ENCODE assay signal across 2 cellular contexts in the genomic region with DNA sequence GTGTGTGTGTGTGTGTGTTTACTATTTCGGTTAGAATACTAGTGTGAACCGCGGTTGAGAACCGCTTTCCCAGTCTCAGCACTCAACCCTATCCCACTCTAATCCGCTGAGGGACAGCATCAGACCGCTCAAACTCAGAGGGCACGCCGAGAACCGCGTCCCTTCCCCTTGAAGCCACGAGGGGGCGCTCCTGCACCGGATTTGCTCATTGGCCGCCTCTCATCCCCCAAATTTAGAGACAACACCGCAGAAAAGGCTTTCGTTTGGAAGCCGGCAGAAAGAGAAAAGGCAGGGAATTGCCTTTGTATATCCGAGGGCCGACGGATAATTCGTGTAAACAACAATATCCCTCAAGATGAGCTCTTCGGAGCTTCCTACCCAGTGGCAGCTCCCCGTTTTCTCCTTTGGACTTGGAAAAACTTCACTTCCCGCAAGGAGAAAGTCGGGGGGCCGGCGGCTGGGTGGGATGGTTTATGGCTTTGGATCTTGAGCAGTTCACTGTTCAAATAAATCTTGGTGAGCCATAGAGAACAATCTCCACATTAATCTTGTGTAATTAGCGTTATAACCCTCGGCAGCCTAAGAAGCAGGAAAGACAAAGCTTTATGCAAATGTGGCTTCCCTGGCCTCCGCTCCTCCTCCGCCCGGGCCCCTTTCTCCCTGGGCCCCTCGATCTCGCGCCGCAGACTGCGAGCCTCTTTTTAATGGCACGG.
TF ChIP-seq lines count a peak whose summit lies in the region.

No MANE protein-coding gene starts in this region.

TF ChIP-seq in IMR-90, 13 proteins besides CTCF, POLR2A, EP300 and RAD21 (continued from another document):
- TF ChIP-seq, protein P1, sequence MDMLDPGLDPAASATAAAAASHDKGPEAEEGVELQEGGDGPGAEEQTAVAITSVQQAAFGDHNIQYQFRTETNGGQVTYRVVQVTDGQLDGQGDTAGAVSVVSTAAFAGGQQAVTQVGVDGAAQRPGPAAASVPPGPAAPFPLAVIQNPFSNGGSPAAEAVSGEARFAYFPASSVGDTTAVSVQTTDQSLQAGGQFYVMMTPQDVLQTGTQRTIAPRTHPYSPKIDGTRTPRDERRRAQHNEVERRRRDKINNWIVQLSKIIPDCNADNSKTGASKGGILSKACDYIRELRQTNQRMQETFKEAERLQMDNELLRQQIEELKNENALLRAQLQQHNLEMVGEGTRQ (IDR thresholded peaks at IDR 0.05; ENCODE audit: low read depth, low read length), result no peak

TF ChIP-seq in neural cell, 6 proteins besides CTCF, POLR2A, EP300 and RAD21:
- TF ChIP-seq, protein P2, sequence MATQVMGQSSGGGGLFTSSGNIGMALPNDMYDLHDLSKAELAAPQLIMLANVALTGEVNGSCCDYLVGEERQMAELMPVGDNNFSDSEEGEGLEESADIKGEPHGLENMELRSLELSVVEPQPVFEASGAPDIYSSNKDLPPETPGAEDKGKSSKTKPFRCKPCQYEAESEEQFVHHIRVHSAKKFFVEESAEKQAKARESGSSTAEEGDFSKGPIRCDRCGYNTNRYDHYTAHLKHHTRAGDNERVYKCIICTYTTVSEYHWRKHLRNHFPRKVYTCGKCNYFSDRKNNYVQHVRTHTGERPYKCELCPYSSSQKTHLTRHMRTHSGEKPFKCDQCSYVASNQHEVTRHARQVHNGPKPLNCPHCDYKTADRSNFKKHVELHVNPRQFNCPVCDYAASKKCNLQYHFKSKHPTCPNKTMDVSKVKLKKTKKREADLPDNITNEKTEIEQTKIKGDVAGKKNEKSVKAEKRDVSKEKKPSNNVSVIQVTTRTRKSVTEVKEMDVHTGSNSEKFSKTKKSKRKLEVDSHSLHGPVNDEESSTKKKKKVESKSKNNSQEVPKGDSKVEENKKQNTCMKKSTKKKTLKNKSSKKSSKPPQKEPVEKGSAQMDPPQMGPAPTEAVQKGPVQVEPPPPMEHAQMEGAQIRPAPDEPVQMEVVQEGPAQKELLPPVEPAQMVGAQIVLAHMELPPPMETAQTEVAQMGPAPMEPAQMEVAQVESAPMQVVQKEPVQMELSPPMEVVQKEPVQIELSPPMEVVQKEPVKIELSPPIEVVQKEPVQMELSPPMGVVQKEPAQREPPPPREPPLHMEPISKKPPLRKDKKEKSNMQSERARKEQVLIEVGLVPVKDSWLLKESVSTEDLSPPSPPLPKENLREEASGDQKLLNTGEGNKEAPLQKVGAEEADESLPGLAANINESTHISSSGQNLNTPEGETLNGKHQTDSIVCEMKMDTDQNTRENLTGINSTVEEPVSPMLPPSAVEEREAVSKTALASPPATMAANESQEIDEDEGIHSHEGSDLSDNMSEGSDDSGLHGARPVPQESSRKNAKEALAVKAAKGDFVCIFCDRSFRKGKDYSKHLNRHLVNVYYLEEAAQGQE (IDR thresholded peaks at IDR 0.05; ENCODE audit: borderline replicate concordance), result no peak
- TF ChIP-seq SMC3 (conservative IDR thresholded peaks at IDR 0.05; ENCODE audit: poor library complexity) (peak; percentile 100), POLR2AphosphoS5 (IDR thresholded peaks at IDR 0.05) (peak; percentile 14), MXI1 (conservative IDR thresholded peaks at IDR 0.05; ENCODE audit: poor library complexity, severe bottlenecking) (peak; percentile 44)
